In the genomic region with DNA sequence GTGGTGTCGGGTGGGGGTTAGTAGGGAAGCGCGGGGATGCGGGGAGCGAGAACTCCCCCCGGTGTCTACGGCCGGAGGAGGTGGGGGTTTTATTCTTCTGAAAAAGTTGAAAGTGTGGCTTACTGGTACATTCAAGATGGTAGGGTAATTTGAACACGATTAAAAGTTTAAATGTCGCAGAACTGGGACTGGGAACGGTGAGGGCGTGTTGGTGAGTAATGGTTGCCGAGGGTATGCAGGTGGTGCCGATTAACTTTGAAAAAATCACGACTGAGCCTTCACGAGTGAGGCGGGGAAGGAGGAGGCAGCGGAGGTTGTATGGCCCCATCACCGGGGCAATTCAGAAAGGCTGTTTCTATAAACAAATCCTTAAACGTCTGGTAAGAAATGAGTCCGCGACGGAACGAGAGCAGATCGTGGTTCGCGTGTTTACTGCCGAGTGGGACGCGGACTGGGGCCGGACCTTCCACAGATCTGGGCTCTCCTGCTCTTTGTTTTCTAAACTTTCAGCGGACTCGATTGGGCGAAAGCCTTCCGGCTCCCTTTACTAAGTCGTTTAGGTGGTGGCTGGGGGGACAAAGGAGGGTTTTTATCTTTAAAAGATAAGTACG, we compare ENCODE assay signal across 8 cellular contexts.
DNase-seq lines count a peak whose midpoint lies in the region; ATAC-seq and TF ChIP-seq lines count a peak whose summit lies in the region.

No MANE protein-coding gene starts in this region.

- H3K27ac Mint-ChIP-seq in stimulated activated effector memory CD8-positive, alpha-beta T cell treated with anti-CD3 and anti-CD28 coated beads, Interleukin-12 subunit alpha, Interleukin-12 subunit beta, amount 100 ng/mL, for 72 hours: peak overlapping the region; percentile 60

- in situ Hi-C loops in ACHN (cut with HindIII; ENCODE audit: low pct_ligation_motif_present, low pct_unique_long_range_greater_than_20kb, low sequenced_read_pairs): no loop called here
- in situ Hi-C loops in astrocyte of the spinal cord (cut with HindIII; ENCODE audit: low sequenced_read_pairs): no loop called here

- peaks cover 13% of the 10 kb centered on the region for H3K36me3 Mint-ChIP-seq in stimulated activated effector memory CD8-positive, alpha-beta T cell treated with anti-CD3 and anti-CD28 coated beads, Interleukin-12 subunit alpha, Interleukin-12 subunit beta, amount 100 ng/mL, for 72 hours

- TF ChIP-seq POLR2A in NB4 (IDR thresholded peaks at IDR 0.05; ENCODE audit: extremely low read depth, insufficient read length): no peak

- TF ChIP-seq CTCF in NB4 (IDR thresholded peaks at IDR 0.05; ENCODE audit: low read depth, low read length) (no peak), astrocyte of the spinal cord (IDR thresholded peaks at IDR 0.05; ENCODE audit: low read depth, low read length) (no peak)

- H3K27me3 ChIP-seq in layer of hippocampus (ENCODE audit: control insufficient read depth, insufficient read depth, low read length): no peaks in the 10 kb centered on the region

- H3K4me1 Mint-ChIP-seq in stimulated activated effector memory CD8-positive, alpha-beta T cell treated with anti-CD3 and anti-CD28 coated beads, Interleukin-12 subunit alpha, Interleukin-12 subunit beta, amount 100 ng/mL, for 72 hours: peaks cover 30% of the 10 kb centered on the region

- DNase-seq in ACHN (peak; percentile 4), NB4 (ENCODE audit: low read depth) (peak; percentile 21), astrocyte of the spinal cord (ENCODE audit: low read depth, low spot score) (peak; percentile 49), DMS 273 treated with DMSO at 0.1 percent for 48 hours (lab: John Stamatoyannopoulos, UW) (no peak), DMS53 treated with DMSO at 0.1 percent for 48 hours (lab: John Stamatoyannopoulos, UW; ENCODE audit: unreplicated experiment) (no peak)
- DNase-seq in stimulated activated effector memory CD8-positive, alpha-beta T cell treated with anti-CD3 and anti-CD28 coated beads, Interleukin-12 subunit alpha, Interleukin-12 subunit beta, amount 100 ng/mL, for 72 hours (ENCODE audit: low spot score in 2 of 2): no peak

- peak overlapping the region; percentile 78 for H3K4me3 Mint-ChIP-seq in stimulated activated effector memory CD8-positive, alpha-beta T cell treated with anti-CD3 and anti-CD28 coated beads, Interleukin-12 subunit alpha, Interleukin-12 subunit beta, amount 100 ng/mL, for 72 hours

- H3K4me3 ChIP-seq in NB4 (ENCODE audit: low read depth, low read length) (peak overlapping the region; percentile 74), astrocyte of the spinal cord (ENCODE audit: low read depth, low read length) (peak overlapping the region; percentile 85)

- H3K9me3 Mint-ChIP-seq in stimulated activated effector memory CD8-positive, alpha-beta T cell treated with anti-CD3 and anti-CD28 coated beads, Interleukin-12 subunit alpha, Interleukin-12 subunit beta, amount 100 ng/mL, for 72 hours: no peaks in the 10 kb centered on the region

- no peak for ATAC-seq in stimulated activated effector memory CD8-positive, alpha-beta T cell treated with anti-CD3 and anti-CD28 coated beads, Interleukin-12 subunit alpha, Interleukin-12 subunit beta, amount 100 ng/mL, for 72 hours
- ATAC-seq in HG02571 (IDR thresholded peaks at IDR 0.05; ENCODE audit: unreplicated experiment): no peak

- H3K27ac ChIP-seq in layer of hippocampus (ENCODE audit: low read depth, low read length): peak overlapping the region; percentile 52

Comparison
In these comparisons a context has a peak if more than half of its experiments do, and no peak if none do; other contexts are left out.
1. DNase-seq: peak in ACHN (single experiment), NB4 (single experiment) and astrocyte of the spinal cord (single experiment); none in stimulated activated effector memory CD8-positive, alpha-beta T cell treated with anti-CD3 and anti-CD28 coated beads, Interleukin-12 subunit alpha, Interleukin-12 subunit beta, amount 100 ng/mL, for 72 hours (0 of 2), DMS 273 treated with DMSO at 0.1 percent for 48 hours (single experiment) and DMS53 treated with DMSO at 0.1 percent for 48 hours (single experiment).